9 cellular contexts compared by ENCODE assay signal in genomic region chr6:37134622-37135191, GRCh38. TPM values are rescaled to one million over a fixed set of nuclear protein-coding genes. Genes with fewer than 3 reads are reported as not detected.
A peak's percentile ranks its signal among the peaks of the same experiment; 100 is the strongest.
DNase-seq lines count a peak whose midpoint lies in the region; ATAC-seq and TF ChIP-seq lines count a peak whose summit lies in the region.
"Had no signal": no experiment of that assay in that cellular context is flagged by ENCODE, and none has a peak within 500 bp of the region (broad histone marks: within the 10 kb centered on the region; RNA-seq: fewer than 3 reads in every experiment).

No MANE protein-coding gene starts in this region.

- DNase-seq in AG08395 (ENCODE audit: low spot score) (peak; percentile 94), NCI-H226 (peak; percentile 96), cerebellar cortex (ENCODE audit: low spot score) (peak; percentile 46), lung (ENCODE audit: low spot score) (peak; percentile 57), amygdala (lab: John Stamatoyannopoulos, UW) (no peak), BE2C (no peak), NCI-H524 treated with DMSO at 0.1 percent for 48 hours (lab: John Stamatoyannopoulos, UW) (no peak), NCI-H69 (lab: John Stamatoyannopoulos, UW) (no peak)
- DNase-seq: heart right ventricle had no signal

- no peaks in the 10 kb centered on the region for H3K36me3 ChIP-seq in lung (ENCODE audit: control insufficient read depth in 2 of 2, insufficient read depth in 2 of 2, low read length in 2 of 2)
- H3K36me3 ChIP-seq in BE2C, result no peaks in the 10 kb centered on the region
- H3K36me3 ChIP-seq: heart right ventricle had no signal

- no peak for TF ChIP-seq CTCF in lung (IDR thresholded peaks at IDR 0.05; ENCODE audit: control extremely low read depth, extremely low read depth)
- TF ChIP-seq CTCF in BE2C (IDR thresholded peaks at IDR 0.05; ENCODE audit: low read depth, low read length), result no peak

- ATAC-seq in lung (ENCODE audit: insufficient read depth, low FRiP score), result peak; percentile 61

- peaks cover 9 to 16% of the 10 kb centered on the region in 2 donors for H3K4me1 ChIP-seq in lung (ENCODE audit: control insufficient read depth in 2 of 2, insufficient read depth in 2 of 2, low read length in 2 of 2)
- peaks cover 46% of the 10 kb centered on the region for H3K4me1 ChIP-seq in BE2C

- H3K27me3 ChIP-seq in lung (ENCODE audit: control insufficient read depth, insufficient read depth) (no peaks in the 10 kb centered on the region), BE2C (no peaks in the 10 kb centered on the region)
- H3K27me3 ChIP-seq: heart right ventricle had no signal

- H3K4me3 ChIP-seq in lung, result no peak overlapping the region
- no peak overlapping the region for H3K4me3 ChIP-seq in BE2C (ENCODE audit: low read depth, low read length)
- H3K4me3 ChIP-seq: heart right ventricle had no signal

- WGBS in lung, 2 donors, result 41 to 70% methylated on average over 8 of the region's 8 CpGs

- H3K27ac ChIP-seq in lung (ENCODE audit: low read depth in 1 of 2, low read length in 1 of 2), result peak overlapping the region in 1 of 2 donors; percentile 90

- H3K9me3 ChIP-seq in lung (ENCODE audit: control insufficient read depth in 2 of 2, insufficient read depth in 1 of 2, low read length in 1 of 2) (no peaks in the 10 kb centered on the region), BE2C (no peaks in the 10 kb centered on the region)
- H3K9me3 ChIP-seq: heart right ventricle had no signal

RNA-seq across cellular contexts. Expression of gene PIM1, which starts 35.2 kb away (rescaled TPM):
- 10 to 100 TPM; 43.2 to 56.2 TPM for total RNA-seq in lung
- 100 to 1,000 TPM in 1 of 2 donors, 10 to 100 TPM in 1; 47.7 to 108 TPM for polyA plus RNA-seq in lung
- 64.9 TPM for polyA plus RNA-seq in BE2C (2012; ENCODE audit: insufficient read depth, insufficient read length, low read depth)

Comparison
In these comparisons a context has a peak if more than half of its experiments do, and no peak if none do; other contexts are left out.
1. DNase-seq: peak in AG08395 (single experiment), NCI-H226 (single experiment), cerebellar cortex (single experiment) and lung (single experiment); none in amygdala (0 of 56), BE2C (single experiment), NCI-H524 treated with DMSO at 0.1 percent for 48 hours (single experiment) and NCI-H69 (single experiment).